In the genomic region with DNA sequence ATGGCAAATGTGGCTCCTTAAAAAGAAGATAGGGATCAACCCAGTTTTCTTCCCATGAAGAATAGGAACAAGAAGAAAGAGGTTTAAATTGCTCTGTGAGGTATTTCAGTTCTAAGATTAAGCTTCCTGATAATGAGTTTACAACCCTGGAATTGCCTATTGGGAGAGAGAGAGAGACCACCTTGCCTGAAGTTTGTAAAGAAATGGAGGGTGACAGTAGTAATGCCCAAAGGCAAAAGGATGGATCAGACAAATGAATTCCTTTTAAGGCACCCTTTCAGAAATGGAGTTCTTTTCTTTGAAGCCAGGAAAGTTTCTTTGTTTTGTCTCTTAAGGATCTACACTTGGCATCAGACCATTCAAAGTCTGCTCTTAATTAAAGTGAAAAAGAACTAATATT, we compare ENCODE assay signal across 18 cellular contexts.
"Had no signal": no experiment of that assay in that cellular context is flagged by ENCODE, and none has a peak within 500 bp of the region (broad histone marks: within the 10 kb centered on the region; RNA-seq: fewer than 3 reads in every experiment).

No MANE protein-coding gene starts in this region.

- DNase-seq: activated CD4-positive, alpha-beta memory T cell treated with anti-CD3 and anti-CD28 coated beads for 36 hours; activated CD4-positive, alpha-beta T cell treated with anti-CD3 and anti-CD28 coated beads for 36 hours; activated naive CD4-positive, alpha-beta T cell treated with Interleukin-2 at 50 U/mL for 16 hours; activated naive CD8-positive, alpha-beta T cell treated with anti-CD3 and anti-CD28 coated beads, Interleukin-2, amount 10 ng/mL, durations not matched to agents 7 days and 5 days; activated T-cell treated with anti-CD3 and anti-CD28 coated beads, Interleukin-2, amount 50 U/mL, for 48 hours; amygdala; colonic mucosa; gastrocnemius medialis; hippocampal formation; mesenchymal stem cell; mucosa of descending colon; stimulated activated CD4-positive, alpha-beta T cell treated with anti-CD3 and anti-CD28 coated beads, Interleukin-2, amount 100 ng/mL, for 48 hours; substantia nigra; T1000; thyroid gland had no signal

- H3K4me1 ChIP-seq: colonic mucosa, thyroid gland had no signal

- H3K27me3 ChIP-seq: colonic mucosa, esophagus muscularis mucosa, gastrocnemius medialis, thyroid gland had no signal

- FAIRE-seq: bronchial epithelial cell had no signal

- H3K9me3 ChIP-seq: colonic mucosa, esophagus muscularis mucosa, gastrocnemius medialis, mucosa of descending colon, thyroid gland had no signal

- ATAC-seq: activated CD4-positive, alpha-beta T cell treated with anti-CD3 and anti-CD28 coated beads for 36 hours; gastrocnemius medialis; mucosa of descending colon; WTC11 had no signal

- H3K36me3 ChIP-seq: colonic mucosa, thyroid gland had no signal

- H3K4me3 ChIP-seq: colonic mucosa, esophagus muscularis mucosa, gastrocnemius medialis, mucosa of descending colon, thyroid gland had no signal

- H3K27ac ChIP-seq: colonic mucosa, esophagus muscularis mucosa, thyroid gland had no signal
